In genomic region chr9:94726495-94727191, GRCh38 we compare ENCODE assay signal across 8 cellular contexts. TPM values are rescaled to one million over a fixed set of nuclear protein-coding genes. Genes with fewer than 3 reads are reported as not detected.
DNase-seq lines count a peak whose midpoint lies in the region; TF ChIP-seq lines count a peak whose summit lies in the region.

TSS of gene AOPEP (plus strand) at chr9:94726699. CDS start at chr9:94759784, 33,085 bp downstream.

- peak within 1 kb of the TSS; percentile 46 to 92 (median 90) for H3K27ac Mint-ChIP-seq in nephron
- peak within 1 kb of the TSS; percentile 95 for H3K27ac Mint-ChIP-seq in stimulated activated naive CD8-positive, alpha-beta T cell treated with anti-CD3 and anti-CD28 coated beads, Interleukin-15, Interleukin-2, amounts not matched to agents 100 ng/mL and 50 ng/mL, for 24 hours

- peak; percentile 98 for DNase-seq in ELF-1 (ENCODE audit: low read depth, low spot score)
- DNase-seq in H7 = peak; percentile 99
- DNase-seq in M059J (ENCODE audit: low read depth) = peak; percentile 95
- DNase-seq in SHP77 (lab: John Stamatoyannopoulos, UW) = peak; percentile 90 to 95
- DNase-seq in activated effector memory CD4-positive, alpha-beta T cell treated with anti-CD3 and anti-CD28 coated beads, Interleukin-2, amount 50 U/mL, for 16 hours = peak; percentile 100
- DNase-seq in fibroblast of the aortic adventitia (ENCODE audit: low read depth) = peak; percentile 94

- no peaks in the 10 kb centered on the region for H3K27me3 ChIP-seq in H7 (ENCODE audit: control insufficient read depth, insufficient read depth, low read length)

- no peaks in the 10 kb centered on the region for H3K36me3 Mint-ChIP-seq in nephron (ENCODE audit: low read depth)
- no peaks in the 10 kb centered on the region for H3K36me3 Mint-ChIP-seq in stimulated activated naive CD8-positive, alpha-beta T cell treated with anti-CD3 and anti-CD28 coated beads, Interleukin-15, Interleukin-2, amounts not matched to agents 100 ng/mL and 50 ng/mL, for 24 hours (ENCODE audit: low read depth)

- H3K36me3 ChIP-seq in H7 (replicated peaks; ENCODE audit: control insufficient read depth, insufficient read depth, low read length) = no peaks in the 10 kb centered on the region

- H3K27me3 Mint-ChIP-seq in nephron (ENCODE audit: low read depth) = no peaks in the 10 kb centered on the region
- no peaks in the 10 kb centered on the region for H3K27me3 Mint-ChIP-seq in stimulated activated naive CD8-positive, alpha-beta T cell treated with anti-CD3 and anti-CD28 coated beads, Interleukin-15, Interleukin-2, amounts not matched to agents 100 ng/mL and 50 ng/mL, for 24 hours

- H3K4me1 Mint-ChIP-seq in nephron = peaks cover 6% of the 10 kb centered on the region
- peaks cover 8% of the 10 kb centered on the region for H3K4me1 Mint-ChIP-seq in stimulated activated naive CD8-positive, alpha-beta T cell treated with anti-CD3 and anti-CD28 coated beads, Interleukin-15, Interleukin-2, amounts not matched to agents 100 ng/mL and 50 ng/mL, for 24 hours (ENCODE audit: low read depth)

- H3K4me3 Mint-ChIP-seq in nephron = peak within 1 kb of the TSS; percentile 95 to 98 (median 97)
- H3K4me3 Mint-ChIP-seq in stimulated activated naive CD8-positive, alpha-beta T cell treated with anti-CD3 and anti-CD28 coated beads, Interleukin-15, Interleukin-2, amounts not matched to agents 100 ng/mL and 50 ng/mL, for 24 hours = peak within 1 kb of the TSS; percentile 96

- TF ChIP-seq CTCF in fibroblast of the aortic adventitia (IDR thresholded peaks at IDR 0.05; ENCODE audit: insufficient read depth, low read length) (no peak), nephron (IDR thresholded peaks at IDR 0.05; ENCODE audit: unreplicated experiment in 3 of 3) (no peak)

- no peaks in the 10 kb centered on the region for H3K9me3 Mint-ChIP-seq in nephron
- no peaks in the 10 kb centered on the region for H3K9me3 Mint-ChIP-seq in stimulated activated naive CD8-positive, alpha-beta T cell treated with anti-CD3 and anti-CD28 coated beads, Interleukin-15, Interleukin-2, amounts not matched to agents 100 ng/mL and 50 ng/mL, for 24 hours

- H3K4me3 ChIP-seq in H7 (ENCODE audit: insufficient read depth, low read depth, low read length) = peak within 1 kb of the TSS; percentile 83
- H3K4me3 ChIP-seq in fibroblast of the aortic adventitia (ENCODE audit: low read depth, low read length) = peak within 1 kb of the TSS; percentile 96

RNA-seq across cellular contexts. Expression of gene AOPEP, which starts in this region (rescaled TPM):
- total RNA-seq in H7 (2014; rRNA removed; shearing (Covaris generic)) = 9.2 and 12.1 TPM in 2 replicates
- total RNA-seq in M059J (2014; rRNA removed; shearing (Covaris generic)) = 95.6 and 120 TPM in 2 replicates
- total RNA-seq in fibroblast of the aortic adventitia (ENCODE audit: low replicate concordance) = 39.7 and 82.3 TPM in 2 replicates

Comparison
In these comparisons a context has a peak if more than half of its experiments do, and no peak if none do; other contexts are left out.
1. Peak in every context shown above with its lines: DNase-seq and H3K4me3 ChIP-seq.